Comparison of ENCODE assay signal across 1 cellular context in the genomic region with DNA sequence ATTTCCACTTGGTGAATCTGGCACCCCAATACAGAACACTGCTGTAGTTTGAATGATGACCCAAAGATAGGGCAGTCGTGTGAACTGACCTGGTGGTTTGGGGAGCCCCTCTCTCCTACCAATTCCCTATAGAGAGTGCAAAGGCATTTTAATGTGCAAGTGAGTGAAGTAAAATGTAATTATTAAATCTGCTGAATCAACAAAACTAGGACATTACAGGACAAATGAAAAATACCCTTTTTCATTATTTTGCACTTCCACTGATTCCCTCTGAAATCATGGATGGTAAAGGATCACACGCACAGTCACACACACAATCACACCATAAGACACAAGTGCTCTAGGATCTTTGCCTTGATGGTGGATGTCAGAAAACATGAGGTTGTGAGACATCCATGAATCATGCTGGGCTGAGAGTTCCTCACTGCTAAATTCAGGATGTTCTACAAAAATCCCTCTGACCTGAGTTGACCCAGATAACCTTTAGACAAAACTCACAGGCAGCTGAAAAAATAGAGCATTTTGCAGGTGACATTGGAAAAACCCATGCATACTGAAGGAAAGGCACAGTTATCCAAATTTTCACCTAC.
A peak's percentile ranks its signal among the peaks of the same experiment; 100 is the strongest.
TF ChIP-seq lines count a peak whose summit lies in the region.

No MANE protein-coding gene starts in this region.

TF ChIP-seq in HepG2, 621 proteins besides CTCF, POLR2A, EP300 and RAD21:
- TF ChIP-seq, protein P1, sequence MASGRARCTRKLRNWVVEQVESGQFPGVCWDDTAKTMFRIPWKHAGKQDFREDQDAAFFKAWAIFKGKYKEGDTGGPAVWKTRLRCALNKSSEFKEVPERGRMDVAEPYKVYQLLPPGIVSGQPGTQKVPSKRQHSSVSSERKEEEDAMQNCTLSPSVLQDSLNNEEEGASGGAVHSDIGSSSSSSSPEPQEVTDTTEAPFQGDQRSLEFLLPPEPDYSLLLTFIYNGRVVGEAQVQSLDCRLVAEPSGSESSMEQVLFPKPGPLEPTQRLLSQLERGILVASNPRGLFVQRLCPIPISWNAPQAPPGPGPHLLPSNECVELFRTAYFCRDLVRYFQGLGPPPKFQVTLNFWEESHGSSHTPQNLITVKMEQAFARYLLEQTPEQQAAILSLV (CRISPR knock-in tag; IDR thresholded peaks at IDR 0.05; ENCODE audit: borderline replicate concordance), result no peak
- TF ChIP-seq RBM22 (optimal IDR thresholded peaks at IDR 0.05; ENCODE audit: low read length), result no peak
- peak; percentile 91 for TF ChIP-seq MAFF (IDR thresholded peaks at IDR 0.05; ENCODE audit: low read depth, low read length)
- peak; percentile 88 to 93 for TF ChIP-seq MAFK (conservative IDR thresholded peaks at IDR 0.05 in 1 of 2, IDR thresholded peaks at IDR 0.05 in 1 of 2; ENCODE audit: low read length in 2 of 2)
TF ChIP-seq in HepG2: peak in this region for 2.
